ENCODE assay signal across 9 cellular contexts in genomic region chr1:109622103-109622892, GRCh38. TPM values are rescaled to one million over a fixed set of nuclear protein-coding genes. Genes with fewer than 3 reads are reported as not detected.
DNase-seq lines count a peak whose midpoint lies in the region; ATAC-seq and TF ChIP-seq lines count a peak whose summit lies in the region.
"Had no signal": no experiment of that assay in that cellular context is flagged by ENCODE, and none has a peak within 500 bp of the region (broad histone marks: within the 10 kb centered on the region; RNA-seq: fewer than 3 reads in every experiment).

No MANE protein-coding gene starts in this region.

- H3K36me3 ChIP-seq in DND-41 (ENCODE audit: insufficient read depth, low read length) (peaks cover 10% of the 10 kb centered on the region), PC-3 (ENCODE audit: low read depth, low read length) (no peaks in the 10 kb centered on the region), gastrocnemius medialis (peaks cover 0 to 3% of the 10 kb centered on the region in 2 donors), thyroid gland (peaks cover 7 to 8% of the 10 kb centered on the region in 2 donors)

- H3K4me3 Mint-ChIP-seq in effector memory CD8-positive, alpha-beta T cell, result peak overlapping the region; percentile 90 to 93
- H3K4me3 Mint-ChIP-seq in osteocyte (ENCODE audit: unreplicated experiment), result peak overlapping the region; percentile 95

- no peak for ATAC-seq in DND-41 (ENCODE audit: insufficient read depth, low read depth)
- no peak for ATAC-seq in PC-3
- no peak for ATAC-seq in effector memory CD8-positive, alpha-beta T cell (replicated peaks)
- no peak for ATAC-seq in gastrocnemius medialis
- ATAC-seq: foreskin keratinocyte had no signal

- H3K79me2 ChIP-seq in DND-41 (ENCODE audit: insufficient read depth, low read length) (peaks cover 44% of the 10 kb centered on the region), PC-3 (ENCODE audit: low read length) (peaks cover 52% of the 10 kb centered on the region)

- H4K20me1 ChIP-seq in DND-41 (ENCODE audit: insufficient read depth, low read length) (peaks cover 16% of the 10 kb centered on the region; the same call in 1 of the 2 replicates), PC-3 (ENCODE audit: low read length) (peaks cover 9% of the 10 kb centered on the region)

- CTCF ChIA-PET in PC-3 (lab: Charles Lee), result no interaction called here

- H3K9me2 ChIP-seq in PC-3 (replicated peaks; ENCODE audit: low read length), result no peaks in the 10 kb centered on the region

- no peaks in the 10 kb centered on the region for H3K27me3 Mint-ChIP-seq in effector memory CD8-positive, alpha-beta T cell
- H3K27me3 Mint-ChIP-seq in osteocyte (ENCODE audit: unreplicated experiment), result no peaks in the 10 kb centered on the region

- WGBS in thyroid gland, 2 donors, result 87 to 91% methylated on average over 9 to 12 of the region's 12 CpGs

- in situ Hi-C loops in gastrocnemius medialis (cut with MboI; ENCODE audit: low sequenced_read_pairs in 4 of 4), result loop anchor here (5.0 to 10.0 kb wide), 3 partner anchors 75 to 363 kb away; partner anchors contain the start of genes GNAI3 (in 4 of the 4) and AHCYL1 (in 1 of the 4)

- no peak overlapping the region for H2AFZ ChIP-seq in DND-41 (ENCODE audit: low read depth, low read length)
- no peak overlapping the region for H2AFZ ChIP-seq in PC-3 (ENCODE audit: low read length)

- peak overlapping the region; percentile 65; the same call in 1 of the 2 replicates for H3K9ac ChIP-seq in DND-41 (ENCODE audit: low read depth, low read length)
- no peak overlapping the region for H3K9ac ChIP-seq in PC-3 (ENCODE audit: low read length)

- no peak for TF ChIP-seq CTCF in DND-41 (IDR thresholded peaks at IDR 0.05; ENCODE audit: borderline replicate concordance, extremely low read depth, low read length, poor library complexity, severe bottlenecking)
- no peak for TF ChIP-seq CTCF in PC-3 (conservative IDR thresholded peaks at IDR 0.05; ENCODE audit: low read depth, low read length)
- no peak for TF ChIP-seq CTCF in osteocyte (IDR thresholded peaks at IDR 0.05)
- no peak for TF ChIP-seq CTCF in gastrocnemius medialis (IDR thresholded peaks at IDR 0.05 in 4 of 5, conservative IDR thresholded peaks at IDR 0.05 in 1 of 5)
- no peak for TF ChIP-seq CTCF in thyroid gland (IDR thresholded peaks at IDR 0.05)

- TF ChIP-seq POLR2A in gastrocnemius medialis (IDR thresholded peaks at IDR 0.05) (no peak), thyroid gland (IDR thresholded peaks at IDR 0.05) (no peak)

- BruUV-seq in PC-3 (replicated peaks; lab: Mats Ljungman, UMichigan), result no TSS peak

- peaks cover 48% of the 10 kb centered on the region for H3K36me3 Mint-ChIP-seq in effector memory CD8-positive, alpha-beta T cell (ENCODE audit: insufficient read depth)
- H3K36me3 Mint-ChIP-seq in osteocyte (ENCODE audit: unreplicated experiment), result peaks cover 8% of the 10 kb centered on the region

- POLR2A ChIA-PET in PC-3 (lab: Charles Lee; ENCODE audit: unreplicated experiment), result no interaction called here

- DNase-seq in DND-41 (no peak), PC-3 (no peak), osteocyte (ENCODE audit: extremely low spot score, unreplicated experiment) (peak; percentile 69), gastrocnemius medialis (no peak), thyroid gland (no peak), SHP77 (lab: John Stamatoyannopoulos, UW) (no peak)
- DNase-seq in effector memory CD8-positive, alpha-beta T cell, result no peak
- DNase-seq: foreskin keratinocyte had no signal

- H3K9me3 ChIP-seq in DND-41 (ENCODE audit: insufficient read depth, low read length, severe bottlenecking) (no peaks in the 10 kb centered on the region), PC-3 (ENCODE audit: low read length) (no peaks in the 10 kb centered on the region), gastrocnemius medialis (no peaks in the 10 kb centered on the region), thyroid gland (no peaks in the 10 kb centered on the region)

- no peaks in the 10 kb centered on the region for H3K9me3 Mint-ChIP-seq in effector memory CD8-positive, alpha-beta T cell
- no peaks in the 10 kb centered on the region for H3K9me3 Mint-ChIP-seq in osteocyte (ENCODE audit: unreplicated experiment)

- peak overlapping the region in 1 of 2 experiments; percentile 75; a peak in 1 of 4 replicates for H3K4me3 ChIP-seq in DND-41 (ENCODE audit: low read depth in 1 of 2, low read length in 2 of 2)
- H3K4me3 ChIP-seq in PC-3 (ENCODE audit: low read length), result peak overlapping the region; percentile 95
- H3K4me3 ChIP-seq in gastrocnemius medialis, result no peak overlapping the region
- H3K4me3 ChIP-seq in thyroid gland (replicated peaks in 1 of 3), result no peak overlapping the region

- H3K27ac ChIP-seq in DND-41 (ENCODE audit: low read length), result 0 out of 2 replicates have a peak overlapping the region, but pooled peaks have one; percentile 0
- H3K27ac ChIP-seq in PC-3 (ENCODE audit: low read length), result no peak overlapping the region
- H3K27ac ChIP-seq in gastrocnemius medialis, result no peak overlapping the region
- H3K27ac ChIP-seq in thyroid gland, result no peak overlapping the region
- H3K27ac ChIP-seq: foreskin keratinocyte had no signal

- intact Hi-C loops in PC-3 (cut with micrococcal nuclease), result no loop called here
- intact Hi-C loops in gastrocnemius medialis (cut with DNase I; ENCODE audit: low total_unique reads), result no loop called here
- intact Hi-C loops in thyroid gland (cut with DNase I), result no loop called here

- no peaks in the 10 kb centered on the region for H3F3A ChIP-seq in PC-3 (ENCODE audit: low read length, unreplicated experiment)

- no peaks in the 10 kb centered on the region for H3K27me3 ChIP-seq in DND-41 (ENCODE audit: insufficient read depth, low read length, poor library complexity)
- no peaks in the 10 kb centered on the region for H3K27me3 ChIP-seq in PC-3 (ENCODE audit: low read length)
- peaks cover 0 to 4% (median 0%) of the 10 kb centered on the region in 3 donors for H3K27me3 ChIP-seq in gastrocnemius medialis
- no peaks in the 10 kb centered on the region for H3K27me3 ChIP-seq in thyroid gland
- H3K27me3 ChIP-seq: foreskin keratinocyte had no signal

- peak overlapping the region; percentile 96 to 97 for H3K27ac Mint-ChIP-seq in effector memory CD8-positive, alpha-beta T cell
- H3K27ac Mint-ChIP-seq in osteocyte (ENCODE audit: unreplicated experiment), result peak overlapping the region; percentile 58

- H3K4me1 Mint-ChIP-seq in effector memory CD8-positive, alpha-beta T cell (ENCODE audit: low read depth in 2 of 2), result peaks cover 44 to 62% of the 10 kb centered on the region in 2 donors
- peaks cover 46% of the 10 kb centered on the region for H3K4me1 Mint-ChIP-seq in osteocyte (ENCODE audit: unreplicated experiment)

- H3K4me1 ChIP-seq in DND-41 (ENCODE audit: insufficient read depth, low read length) (peaks cover 41% of the 10 kb centered on the region), PC-3 (ENCODE audit: insufficient read depth, low read length) (peaks cover 21% of the 10 kb centered on the region), gastrocnemius medialis (peaks cover 4 to 24% of the 10 kb centered on the region in 2 donors), thyroid gland (peaks cover 9 to 20% of the 10 kb centered on the region in 2 donors)

- peak overlapping the region; percentile 87 for H3K4me2 ChIP-seq in DND-41 (ENCODE audit: insufficient read depth, low read length)
- H3K4me2 ChIP-seq in PC-3 (ENCODE audit: low read length), result peak overlapping the region; percentile 99

RNA-seq across cellular contexts. Expression of gene AMPD2, which starts 2.7 kb away (rescaled TPM):
- 75.3 and 128 TPM in 2 replicates for total RNA-seq in PC-3 (2014; rRNA removed)
- total RNA-seq in osteocyte, result 59.4 and 64.0 TPM in 2 replicates
- 10 to 100 TPM in 2 of 4 donors, 1 to 10 TPM in 2; 5.3 to 19.4 (median 10.4) TPM for total RNA-seq in gastrocnemius medialis
- 10 to 100 TPM; 31.2 to 74.8 (median 46.8) TPM for total RNA-seq in thyroid gland

RNA-seq across cellular contexts. Expression of gene GNAT2, which starts 2.9 kb away (rescaled TPM):
- total RNA-seq in PC-3 (2014; rRNA removed) (0.29 and 0.69 TPM in 2 replicates), osteocyte (not detected in 2 replicates), gastrocnemius medialis (not detected), thyroid gland (not detected)
- total RNA-seq: foreskin keratinocyte, posterior vena cava had no signal

RNA-seq across cellular contexts. Expression of gene GSTM4, which starts 33.6 kb away (rescaled TPM):
- total RNA-seq in PC-3 (2014; rRNA removed), result 24.0 and 25.9 TPM in 2 replicates
- total RNA-seq in osteocyte, result 24.3 and 25.1 TPM in 2 replicates
- total RNA-seq in gastrocnemius medialis, result 10 to 100 TPM; 18.1 to 28.9 (median 25.0) TPM
- 10 to 100 TPM; 30.8 to 68.8 (median 43.7) TPM for total RNA-seq in thyroid gland

RNA-seq across cellular contexts. Expression of gene GSTM2, which starts 45.6 kb away (rescaled TPM):
- total RNA-seq in PC-3 (2014; rRNA removed) (29.0 and 38.6 TPM in 2 replicates), osteocyte (38.6 and 39.0 TPM in 2 replicates), gastrocnemius medialis (10 to 100 TPM; 29.2 to 41.4 (median 39.0) TPM), thyroid gland (10 to 100 TPM; 37.1 to 73.6 (median 62.3) TPM)
